ENCODE assay signal across 26 cellular contexts in the genomic region with DNA sequence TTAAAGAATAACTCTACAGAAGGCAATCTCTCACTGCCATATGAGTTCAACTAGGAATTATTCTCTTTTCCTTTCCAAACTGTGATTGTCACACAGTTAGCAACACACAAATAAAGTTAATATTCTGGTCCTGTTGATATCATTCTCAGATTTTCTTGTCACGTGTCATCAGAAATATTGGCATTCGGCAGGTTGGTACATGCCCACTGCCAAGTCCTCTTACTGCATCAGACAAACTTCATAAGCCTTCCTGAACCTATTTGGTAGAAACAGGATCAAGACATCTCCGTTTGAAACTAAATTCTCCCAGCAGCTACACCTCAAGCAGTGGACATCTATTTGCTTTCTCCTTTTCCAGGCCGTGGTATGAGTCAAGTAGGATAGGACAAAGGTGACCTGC.
DNase-seq lines count a peak whose midpoint lies in the region; ATAC-seq and TF ChIP-seq lines count a peak whose summit lies in the region.
"Had no signal": no experiment of that assay in that cellular context is flagged by ENCODE, and none has a peak within 500 bp of the region (broad histone marks: within the 10 kb centered on the region; RNA-seq: fewer than 3 reads in every experiment).

No MANE protein-coding gene starts in this region.

- WGBS in neuronal stem cell (ENCODE audit: extremely low coverage in 2 of 2, insufficient read length in 2 of 2, insufficient replicate concordance in 1 of 2), 2 donors = no CpG with 5 or more reads among the region's 4 CpGs

- TF ChIP-seq CTCF in OCI-LY1 (IDR thresholded peaks at IDR 0.05; ENCODE audit: low read length) (no peak), epithelial cell of esophagus (IDR thresholded peaks at IDR 0.05; ENCODE audit: insufficient read depth, low read depth, low read length, missing control alignments) (no peak)

- H4K20me1 ChIP-seq in OCI-LY1 (ENCODE audit: insufficient read depth, low read length) = no peaks in the 10 kb centered on the region

- no peak overlapping the region for H4K91ac ChIP-seq in neuronal stem cell (ENCODE audit: low read depth, low read length, poor library complexity)

- H2AFZ ChIP-seq in OCI-LY1 (ENCODE audit: low read length) = no peak overlapping the region
- H2AFZ ChIP-seq in neuronal stem cell (ENCODE audit: low read length) = peak overlapping the region; percentile 47

- no peaks in the 10 kb centered on the region for H3K27me3 ChIP-seq in OCI-LY1 (ENCODE audit: insufficient read depth, low read length)
- H3K27me3 ChIP-seq in neuronal stem cell (ENCODE audit: control insufficient read depth in 3 of 3, insufficient read depth in 3 of 3, low read depth in 1 of 3, low read length in 3 of 3) = no peaks in the 10 kb centered on the region
- H3K27me3 ChIP-seq: BE2C had no signal

- H3F3A ChIP-seq in OCI-LY1 (ENCODE audit: insufficient read depth, low read length) = no peaks in the 10 kb centered on the region

- H2BK120ac ChIP-seq in neuronal stem cell (ENCODE audit: low read depth, low read length) = no peak overlapping the region

- H3K79me1 ChIP-seq in neuronal stem cell (ENCODE audit: low read depth, low read length) = no peaks in the 10 kb centered on the region

- H4K8ac ChIP-seq in neuronal stem cell (ENCODE audit: low read depth, low read length) = no peak overlapping the region

- H3K9ac ChIP-seq in OCI-LY1 (ENCODE audit: low read length) (no peak overlapping the region), neuronal stem cell (ENCODE audit: low read depth, low read length, poor library complexity) (no peak overlapping the region)

- H3K36me3 ChIP-seq in OCI-LY1 (ENCODE audit: insufficient read depth, low read length) = no peaks in the 10 kb centered on the region; the same call in 1 of the 2 replicates
- no peaks in the 10 kb centered on the region for H3K36me3 ChIP-seq in neuronal stem cell (replicated peaks in 1 of 2; ENCODE audit: control insufficient read depth in 2 of 2, insufficient read depth in 2 of 2, low read length in 2 of 2)
- H3K36me3 ChIP-seq: BE2C, MG63 had no signal

- no peak overlapping the region for H2BK12ac ChIP-seq in neuronal stem cell (ENCODE audit: low read length)

- H3K27ac ChIP-seq in OCI-LY1 (ENCODE audit: low read depth, low read length, poor library complexity, severe bottlenecking) (no peak overlapping the region), neuronal stem cell (replicated peaks; ENCODE audit: low read length) (no peak overlapping the region)
- H3K27ac ChIP-seq: 22Rv1, HL-60, RWPE1 had no signal

- H3K4me2 ChIP-seq in OCI-LY1 (ENCODE audit: low read length) (0 out of 2 replicates have a peak overlapping the region, but pooled peaks have one; percentile 0), neuronal stem cell (ENCODE audit: insufficient read depth, low read length, poor library complexity, severe bottlenecking) (no peak overlapping the region)

- H3K4me3 ChIP-seq in OCI-LY1 (ENCODE audit: low read depth, low read length, poor library complexity, severe bottlenecking) = no peak overlapping the region
- no peak overlapping the region for H3K4me3 ChIP-seq in epithelial cell of esophagus (ENCODE audit: low read length)
- H3K4me3 ChIP-seq in neuronal stem cell (ENCODE audit: low read length in 2 of 2) = peak overlapping the region in 1 of 2 donors; percentile 6
- H3K4me3 ChIP-seq: MG63 had no signal

- H2BK15ac ChIP-seq in neuronal stem cell (ENCODE audit: low read length) = no peak overlapping the region

- no peaks in the 10 kb centered on the region for H3K79me2 ChIP-seq in OCI-LY1 (ENCODE audit: insufficient read depth, low read length)

- peaks cover 44% of the 10 kb centered on the region for H3K4me1 ChIP-seq in OCI-LY1 (ENCODE audit: insufficient read depth, low read length, severe bottlenecking)
- H3K4me1 ChIP-seq in neuronal stem cell (ENCODE audit: control insufficient read depth in 2 of 2, insufficient read depth in 1 of 2, low read depth in 1 of 2, low read length in 2 of 2) = peaks cover 10 to 18% of the 10 kb centered on the region in 2 donors

- H3K14ac ChIP-seq in neuronal stem cell (ENCODE audit: low read length) = no peak overlapping the region

- no peak overlapping the region for H3K23ac ChIP-seq in neuronal stem cell (ENCODE audit: low read depth, low read length, poor library complexity)

- peak in 2 of 3 experiments; percentile 9 to 26 for DNase-seq in NCI-H1417 (lab: John Stamatoyannopoulos, UW)
- no peak for DNase-seq in NCI-H1417 treated with DMSO at 0.1 percent for 48 hours (lab: John Stamatoyannopoulos, UW)
- peak; percentile 51 for DNase-seq in epithelial cell of esophagus (ENCODE audit: low read depth)
- DNase-seq in neuronal stem cell (ENCODE audit: low spot score) = peak; percentile 11
- DNase-seq in KG1 (lab: John Stamatoyannopoulos, UW) = no peak
- DNase-seq: ACHN; BE2C; CD8-positive, alpha-beta memory T cell; DMS79 treated with DMSO at 0.1 percent for 48 hours; GF-D8; H7; Karpas-422; MG63; NCI-H1105 treated with DMSO at 0.1 percent for 48 hours; NCI-H187; NCI-H2081 treated with DMSO at 0.1 percent for 48 hours; NCI-H524 treated with DMSO at 0.1 percent for 48 hours; NCI-H82; NK-92 treated with Interleukin-12 subunit alpha and Interleukin-12 subunit beta, amount 100 ng/mL, for 24 hours; SHP77 had no signal

- H2BK5ac ChIP-seq in neuronal stem cell (ENCODE audit: low read length) = no peak overlapping the region

- H2AK5ac ChIP-seq in neuronal stem cell (ENCODE audit: low read depth, low read length) = no peak overlapping the region

- H3K18ac ChIP-seq in neuronal stem cell (ENCODE audit: low read length) = no peak overlapping the region

- H3K9me3 ChIP-seq in OCI-LY1 (ENCODE audit: low read length) (no peaks in the 10 kb centered on the region), neuronal stem cell (replicated peaks in 1 of 2; ENCODE audit: control insufficient read depth in 2 of 2, insufficient read depth in 1 of 2, low read depth in 1 of 2, low read length in 2 of 2) (no peaks in the 10 kb centered on the region)
- H3K9me3 ChIP-seq: BE2C, MG63 had no signal

- H3K4ac ChIP-seq in neuronal stem cell (ENCODE audit: low read length) = no peak overlapping the region

- ATAC-seq in GM18517 (IDR thresholded peaks at IDR 0.05; ENCODE audit: unreplicated experiment) = no peak
- ATAC-seq: Panc1 had no signal

- H3K9me2 ChIP-seq in OCI-LY1 (ENCODE audit: low read depth, low read length) = no peaks in the 10 kb centered on the region

Comparison
In these comparisons a context has a peak if more than half of its experiments do, and no peak if none do; other contexts are left out.
1. DNase-seq: peak in NCI-H1417 (2 of 3), epithelial cell of esophagus (single experiment) and neuronal stem cell (single experiment); none in NCI-H1417 treated with DMSO at 0.1 percent for 48 hours (single experiment) and KG1 (single experiment).